ENCODE assay signal across 9 cellular contexts in the genomic region with DNA sequence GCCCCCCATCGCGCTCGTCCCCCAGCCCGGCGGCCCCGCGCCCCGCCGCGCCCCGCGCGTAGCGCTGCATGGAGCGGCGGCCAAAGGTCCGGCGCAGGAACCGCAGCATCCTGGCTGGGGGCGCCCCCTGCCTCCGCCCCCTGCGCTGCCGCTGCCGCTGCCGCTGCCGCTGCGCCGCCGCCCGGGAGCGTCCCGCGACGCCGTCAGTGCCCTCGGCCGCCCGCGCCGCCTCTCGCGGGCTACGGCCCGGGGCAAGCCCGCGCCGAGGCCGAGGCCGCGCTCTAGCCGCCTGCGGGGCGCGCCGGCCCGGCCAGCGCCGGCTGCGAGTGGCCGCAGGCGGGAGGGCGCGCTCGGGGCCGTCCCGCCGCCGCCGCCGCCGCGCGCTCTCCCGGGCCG. TPM values are rescaled to one million over a fixed set of nuclear protein-coding genes. Genes with fewer than 3 reads are reported as not detected.
DNase-seq lines count a peak whose midpoint lies in the region; ATAC-seq and TF ChIP-seq lines count a peak whose summit lies in the region.
"Had no signal": no experiment of that assay in that cellular context is flagged by ENCODE, and none has a peak within 500 bp of the region (broad histone marks: within the 10 kb centered on the region; RNA-seq: fewer than 3 reads in every experiment).

No MANE protein-coding gene starts in this region.

- H3K18ac ChIP-seq in IMR-90 (ENCODE audit: low read depth, low read length) = no peak overlapping the region

- no peak for TF ChIP-seq RAD21 in IMR-90 (IDR thresholded peaks at IDR 0.05; ENCODE audit: low read length)

- no peak overlapping the region for H2BK20ac ChIP-seq in IMR-90 (ENCODE audit: low read depth, low read length)

- no peak overlapping the region for H2AK5ac ChIP-seq in IMR-90 (ENCODE audit: low read depth, low read length)

- peak overlapping the region; percentile 45 for H3K4me3 ChIP-seq in IMR-90 (ENCODE audit: insufficient read depth, low read depth, low read length)
- H3K4me3 ChIP-seq in right cardiac atrium (ENCODE audit: low read length) = peak overlapping the region; percentile 90
- peak overlapping the region in 1 of 8 donors; percentile 72 for H3K4me3 ChIP-seq in spleen

- no peak for TF ChIP-seq CTCF in IMR-90 (conservative IDR thresholded peaks at IDR 0.05; ENCODE audit: low read depth, low read length)
- no peak for TF ChIP-seq CTCF in spleen (IDR thresholded peaks at IDR 0.05 in 8 of 11, conservative IDR thresholded peaks at IDR 0.05 in 3 of 11)

- TF ChIP-seq POLR2A in IMR-90 (IDR thresholded peaks at IDR 0.05; ENCODE audit: low read depth, low read length) = no peak
- TF ChIP-seq POLR2A in spleen (IDR thresholded peaks at IDR 0.05) = no peak

- no peaks in the 10 kb centered on the region; the same call in 1 of the 2 replicates for H3K9me1 ChIP-seq in IMR-90 (ENCODE audit: insufficient read depth, low read length)

- H3K79me1 ChIP-seq in IMR-90 (ENCODE audit: low read depth in 1 of 2, low read length in 2 of 2) = no peaks in the 10 kb centered on the region

- no peak overlapping the region for H3K4ac ChIP-seq in IMR-90 (ENCODE audit: low read depth, low read length)

- no peak overlapping the region for H4K8ac ChIP-seq in IMR-90 (ENCODE audit: low read depth in 2 of 2, low read length in 2 of 2)

- H3K9ac ChIP-seq in IMR-90 (ENCODE audit: low read depth, low read length) = no peak overlapping the region

- no peak overlapping the region for H3K23ac ChIP-seq in IMR-90 (ENCODE audit: low read depth, low read length)

- no peak overlapping the region for H2BK5ac ChIP-seq in IMR-90 (ENCODE audit: low read depth, low read length, poor library complexity, severe bottlenecking)

- H2BK15ac ChIP-seq in IMR-90 (ENCODE audit: low read depth, low read length) = no peak overlapping the region

- H3K27ac ChIP-seq in IMR-90 (ENCODE audit: insufficient read depth, low read length) (no peak overlapping the region), right cardiac atrium (ENCODE audit: low read length) (no peak overlapping the region), spleen (no peak overlapping the region)
- H3K27ac ChIP-seq: SK-N-MC had no signal

- no peak overlapping the region for H3K4me2 ChIP-seq in IMR-90 (ENCODE audit: low read depth, low read length)

- peak; percentile 8 for DNase-seq in NCI-H2196 (lab: John Stamatoyannopoulos, UW; ENCODE audit: unreplicated experiment)
- no peak for DNase-seq in NCI-H2196 treated with DMSO at 0.1 percent for 48 hours (lab: John Stamatoyannopoulos, UW; ENCODE audit: unreplicated experiment)
- no peak for DNase-seq in IMR-90
- DNase-seq in right cardiac atrium = peak in 1 of 3 donors; percentile 66
- no peak for DNase-seq in NCI-H2081 treated with DMSO at 0.1 percent for 48 hours (lab: John Stamatoyannopoulos, UW)
- DNase-seq in spleen = no peak
- DNase-seq in OCI-M2 (lab: John Stamatoyannopoulos, UW; ENCODE audit: unreplicated experiment) = no peak

- in situ Hi-C loops in IMR-90 (cut with MboI; ENCODE audit: low sequenced_read_pairs) = loop anchor here (10.0 to 25.0 kb wide), 3 partner anchors 133 to 426 kb away; no protein-coding TSS in a partner anchor

- no peaks in the 10 kb centered on the region for H3K36me3 ChIP-seq in IMR-90 (ENCODE audit: control insufficient read depth, insufficient read depth, low read length)
- H3K36me3 ChIP-seq in spleen = no peaks in the 10 kb centered on the region

- no peak overlapping the region for H4K91ac ChIP-seq in IMR-90 (ENCODE audit: insufficient read depth, low read depth, low read length)

- no peak overlapping the region for H3K14ac ChIP-seq in IMR-90 (replicated peaks; ENCODE audit: low read depth, low read length)

- dilution Hi-C loops in IMR-90 (cut with HindIII; ENCODE audit: low sequenced_read_pairs, unreplicated experiment) = no loop called here

- no TSS peak for BruUV-seq in IMR-90 (replicated peaks; lab: Mats Ljungman, UMichigan)

- 5% methylated on average over 25 of the region's 75 CpGs; no CpG with 5 or more reads in 1 of the 2 experiments for WGBS in IMR-90 (ENCODE audit: extremely low coverage in 2 of 2, insufficient read length in 1 of 2), 2 experiments
- under 1% methylated on average over 62 of the region's 75 CpGs for WGBS in right cardiac atrium
- WGBS in spleen, 5 donors = 0 to 2% (median 1%) methylated on average over 14 to 75 of the region's 75 CpGs; no CpG with 5 or more reads in 2 of the 5 donors

- intact Hi-C loops in IMR-90 (cut with micrococcal nuclease) = loop anchor here (2.0 to 10.0 kb wide), 4 partner anchors 138 to 388 kb away; a partner anchor contains a TSS
- intact Hi-C loops in right cardiac atrium (cut with DNase I) = loop anchor here in 3 of 4 donors (2.0 to 10.0 kb wide), 5 partner anchors 76 to 426 kb away; no protein-coding TSS in a partner anchor
- intact Hi-C loops in spleen (cut with DNase I; ENCODE audit: low total_unique reads) = no loop called here

- H3K9me3 ChIP-seq in IMR-90 (ENCODE audit: control insufficient read depth, insufficient read depth, low read length) (no peaks in the 10 kb centered on the region), right cardiac atrium (ENCODE audit: control insufficient read depth, low read length) (no peaks in the 10 kb centered on the region), spleen (no peaks in the 10 kb centered on the region)

- no peak overlapping the region for H4K5ac ChIP-seq in IMR-90 (ENCODE audit: low read depth, low read length)

- H3K4me1 ChIP-seq in IMR-90 (ENCODE audit: control insufficient read depth, insufficient read depth, low read length) (peaks cover 2% of the 10 kb centered on the region), right cardiac atrium (ENCODE audit: control insufficient read depth, insufficient read depth, low read length) (peaks cover 2% of the 10 kb centered on the region), spleen (peaks cover 4 to 20% (median 15%) of the 10 kb centered on the region in 6 donors)

- CTCF ChIA-PET in IMR-90 (lab: Yijun Ruan, JAX) = no interaction called here

- H2BK120ac ChIP-seq in IMR-90 (ENCODE audit: low read depth, low read length) = no peak overlapping the region

- peak; percentile 38 for ATAC-seq in GM21825 (IDR thresholded peaks at IDR 0.05; ENCODE audit: unreplicated experiment)
- peak; percentile 64 for ATAC-seq in IMR-90 (ENCODE audit: low read depth)
- peak in 1 of 2 donors; percentile 2 for ATAC-seq in right cardiac atrium

- no peaks in the 10 kb centered on the region for H4K20me1 ChIP-seq in IMR-90 (ENCODE audit: insufficient read depth, low read length)

- peaks cover 54% of the 10 kb centered on the region for H3K27me3 ChIP-seq in IMR-90 (ENCODE audit: control insufficient read depth, insufficient read depth, low read length)
- no peaks in the 10 kb centered on the region for H3K27me3 ChIP-seq in right cardiac atrium (ENCODE audit: control insufficient read depth, insufficient read depth)
- H3K27me3 ChIP-seq in spleen (replicated peaks in 1 of 7) = peaks cover 4 to 79% (median 53%) of the 10 kb centered on the region in 7 donors

- POLR2A ChIA-PET in IMR-90 (lab: Charles Lee; ENCODE audit: unreplicated experiment) = no interaction called here

- H3K56ac ChIP-seq in IMR-90 (ENCODE audit: extremely low read depth, insufficient read depth, low read length) = no peak overlapping the region

- H2AFZ ChIP-seq in IMR-90 (replicated peaks; ENCODE audit: low read length, poor library complexity) = peak overlapping the region; percentile 59

- H2AK9ac ChIP-seq in IMR-90 (replicated peaks; ENCODE audit: low read depth, low read length, poor library complexity) = no peak overlapping the region

TF ChIP-seq in IMR-90, 13 proteins besides CTCF, POLR2A, EP300 and RAD21:
- TF ChIP-seq, protein P1, sequence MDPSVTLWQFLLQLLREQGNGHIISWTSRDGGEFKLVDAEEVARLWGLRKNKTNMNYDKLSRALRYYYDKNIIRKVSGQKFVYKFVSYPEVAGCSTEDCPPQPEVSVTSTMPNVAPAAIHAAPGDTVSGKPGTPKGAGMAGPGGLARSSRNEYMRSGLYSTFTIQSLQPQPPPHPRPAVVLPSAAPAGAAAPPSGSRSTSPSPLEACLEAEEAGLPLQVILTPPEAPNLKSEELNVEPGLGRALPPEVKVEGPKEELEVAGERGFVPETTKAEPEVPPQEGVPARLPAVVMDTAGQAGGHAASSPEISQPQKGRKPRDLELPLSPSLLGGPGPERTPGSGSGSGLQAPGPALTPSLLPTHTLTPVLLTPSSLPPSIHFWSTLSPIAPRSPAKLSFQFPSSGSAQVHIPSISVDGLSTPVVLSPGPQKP (IDR thresholded peaks at IDR 0.05; ENCODE audit: borderline replicate concordance, low read depth, low read length) = no peak
- TF ChIP-seq BHLHE40 (IDR thresholded peaks at IDR 0.05; ENCODE audit: low read depth, low read length) = no peak
- TF ChIP-seq RFX5 (IDR thresholded peaks at IDR 0.05; ENCODE audit: low read depth, low read length) = no peak
- TF ChIP-seq NFE2L2 (IDR thresholded peaks at IDR 0.05; ENCODE audit: low read depth, low read length) = no peak
- no peak for TF ChIP-seq FOS (IDR thresholded peaks at IDR 0.05; ENCODE audit: low read depth, low read length)

RNA-seq across cellular contexts. Expression of a gene that starts 0.5 kb away (rescaled TPM):
- total RNA-seq in IMR-90 (2012; rRNA removed) (0.54 and 0.56 TPM in 2 replicates), right cardiac atrium (10 to 100 TPM; 20.1 to 39.2 (median 27.0) TPM), spleen (under 1 TPM in 4 of 7 donors, not detected in 3; 0.09 to 0.43 (median 0.22) TPM)
- polyA plus RNA-seq in IMR-90 (2012; rRNA removed) (0.29 and 0.36 TPM in 2 replicates), right cardiac atrium (11.2 TPM), spleen (under 1 TPM; 0.02 to 0.38 (median 0.03) TPM)
- polyA plus RNA-seq in IMR-90 (2012; cell fraction: cytosol; rRNA removed) = 0.12 and 0.19 TPM in 2 replicates
- 0.08 and 0.46 TPM in 2 replicates for polyA plus RNA-seq in IMR-90 (2012; cell fraction: nucleus; rRNA removed; ENCODE audit: low replicate concordance)

Comparison
In these comparisons a context has a peak if more than half of its experiments do, and no peak if none do; other contexts are left out.
1. RNA of a gene that starts 0.5 kb away (total RNA-seq): 20.1 to 39.2 TPM in right cardiac atrium; 0.54 to 0.56 TPM in IMR-90 and 0.09 to 0.43 TPM in spleen; every median in the first group is over 10 times any median in the second.